ENCODE assay signal across 16 cellular contexts in the genomic region with DNA sequence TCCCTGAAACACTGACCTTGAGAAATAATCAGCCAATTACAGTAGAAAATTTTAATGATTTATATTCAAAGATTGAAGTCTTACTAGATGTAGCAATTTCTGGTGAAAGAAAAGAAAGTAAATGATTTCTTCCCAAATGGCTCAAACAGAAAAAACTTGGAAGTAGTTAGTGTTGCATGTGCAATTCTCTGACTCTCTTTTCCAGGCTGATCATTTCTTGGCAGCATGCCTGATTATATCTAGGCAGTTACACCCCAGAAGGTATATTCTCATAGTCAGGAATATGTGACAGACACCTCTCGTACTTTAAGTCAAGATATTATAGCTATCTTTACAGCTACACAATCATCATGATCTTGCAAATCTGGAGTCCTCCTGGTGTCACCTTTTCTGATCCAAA.
"Had no signal": no experiment of that assay in that cellular context is flagged by ENCODE, and none has a peak within 500 bp of the region (broad histone marks: within the 10 kb centered on the region; RNA-seq: fewer than 3 reads in every experiment).

No MANE protein-coding gene starts in this region.

- ATAC-seq: esophagus mucosa; naive thymus-derived CD8-positive, alpha-beta T cell; right cardiac atrium had no signal

- H3K36me3 ChIP-seq: neutrophil had no signal

- H3K27ac ChIP-seq: coronary artery, dorsolateral prefrontal cortex, neutrophil had no signal

- H3K9me3 ChIP-seq: neutrophil had no signal

- DNase-seq: dorsolateral prefrontal cortex; effector CD8-positive, alpha-beta T cell; foreskin melanocyte; hypothalamus; kidney glomerular epithelial cell; mesendoderm; naive thymus-derived CD8-positive, alpha-beta T cell; posterior cingulate gyrus; right cardiac atrium; small intestine; stimulated activated CD4-positive, alpha-beta T cell treated with anti-CD3 and anti-CD28 coated beads, Interleukin-2, amount 100 ng/mL, for 48 hours; stimulated activated naive CD4-positive, alpha-beta T cell treated with Interleukin-2 at 50 U/mL for 16 hours; trophoblast cell had no signal

- H3K27me3 ChIP-seq: dorsolateral prefrontal cortex, neutrophil had no signal

- H3K4me3 ChIP-seq: coronary artery, dorsolateral prefrontal cortex had no signal
